Comparison of ENCODE assay signal across 1 cellular context in genomic region chr4:88981571-88981970, GRCh38.
TF ChIP-seq lines count a peak whose summit lies in the region.

No MANE protein-coding gene starts in this region.

TF ChIP-seq in IMR-90, 13 proteins besides CTCF, POLR2A, EP300 and RAD21 (continued from another document):
- TF ChIP-seq MXI1 (IDR thresholded peaks at IDR 0.05; ENCODE audit: borderline replicate concordance, low read depth, low read length) (no peak), USF2 (IDR thresholded peaks at IDR 0.05; ENCODE audit: low read depth, low read length) (no peak), CEBPB (IDR thresholded peaks at IDR 0.05; ENCODE audit: low read depth, low read length) (no peak), CHD1 (IDR thresholded peaks at IDR 0.05; ENCODE audit: low read depth, low read length) (no peak), RFX5 (IDR thresholded peaks at IDR 0.05; ENCODE audit: low read depth, low read length) (no peak)
